1 cellular context compared by ENCODE assay signal in the genomic region with DNA sequence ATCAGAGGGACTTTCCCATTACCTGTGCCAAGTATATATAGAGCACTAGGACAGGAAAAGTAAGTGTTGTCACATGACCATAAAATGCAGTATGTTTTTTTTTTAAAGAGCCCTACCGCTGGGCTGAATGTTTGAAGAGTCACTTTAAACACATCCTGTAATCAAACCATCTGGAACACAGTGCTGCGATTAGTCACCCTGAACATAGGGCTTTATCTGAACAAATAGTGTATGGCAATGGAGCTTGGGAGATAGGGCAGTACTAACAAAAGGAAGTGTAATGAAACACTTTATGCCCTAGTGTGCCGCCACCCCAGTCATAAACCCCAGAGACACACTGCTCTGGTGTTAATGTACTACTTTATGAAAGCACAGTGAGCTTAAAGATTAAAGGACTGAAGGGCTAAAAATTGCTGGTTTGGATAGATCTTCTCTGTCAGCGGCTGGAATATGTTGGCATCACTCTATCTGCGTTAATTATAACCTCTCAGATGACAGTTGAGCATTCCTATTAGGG.
TF ChIP-seq lines count a peak whose summit lies in the region.

No MANE protein-coding gene starts in this region.

TF ChIP-seq in HepG2, 621 proteins besides CTCF, POLR2A, EP300 and RAD21 (continued from another document and continues in another):
- TF ChIP-seq, protein P1, sequence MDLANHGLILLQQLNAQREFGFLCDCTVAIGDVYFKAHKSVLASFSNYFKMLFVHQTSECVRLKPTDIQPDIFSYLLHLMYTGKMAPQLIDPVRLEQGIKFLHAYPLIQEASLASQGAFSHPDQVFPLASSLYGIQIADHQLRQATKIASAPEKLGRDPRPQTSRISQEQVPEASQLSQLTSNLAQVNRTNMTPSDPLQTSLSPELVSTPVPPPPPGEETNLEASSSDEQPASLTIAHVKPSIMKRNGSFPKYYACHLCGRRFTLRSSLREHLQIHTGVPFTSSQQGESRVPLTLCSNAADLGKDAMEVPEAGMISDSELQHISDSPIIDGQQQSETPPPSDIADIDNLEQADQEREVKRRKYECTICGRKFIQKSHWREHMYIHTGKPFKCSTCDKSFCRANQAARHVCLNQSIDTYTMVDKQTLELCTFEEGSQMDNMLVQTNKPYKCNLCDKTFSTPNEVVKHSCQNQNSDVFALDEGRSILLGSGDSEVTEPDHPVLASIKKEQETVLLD (CRISPR knock-in tag; IDR thresholded peaks at IDR 0.05; ENCODE audit: low read depth) = no peak
- no peak for TF ChIP-seq ZNF567 (CRISPR knock-in tag; IDR thresholded peaks at IDR 0.05; ENCODE audit: borderline replicate concordance)
- no peak for TF ChIP-seq MLLT10 (CRISPR knock-in tag; IDR thresholded peaks at IDR 0.05)
- TF ChIP-seq AGO2 (optimal IDR thresholded peaks at IDR 0.05; ENCODE audit: low read depth, low read length) = no peak
- no peak for TF ChIP-seq HNRNPLL (IDR thresholded peaks at IDR 0.05; ENCODE audit: low read depth, low read length, poor library complexity, severe bottlenecking)
- TF ChIP-seq MED13 (CRISPR knock-in tag; IDR thresholded peaks at IDR 0.05) = no peak
- 0 out of 2 replicates have a peak, but pooled peaks have one; percentile 18 for TF ChIP-seq ZKSCAN8 (CRISPR knock-in tag; IDR thresholded peaks at IDR 0.05; ENCODE audit: borderline replicate concordance)
- TF ChIP-seq, protein P2, sequence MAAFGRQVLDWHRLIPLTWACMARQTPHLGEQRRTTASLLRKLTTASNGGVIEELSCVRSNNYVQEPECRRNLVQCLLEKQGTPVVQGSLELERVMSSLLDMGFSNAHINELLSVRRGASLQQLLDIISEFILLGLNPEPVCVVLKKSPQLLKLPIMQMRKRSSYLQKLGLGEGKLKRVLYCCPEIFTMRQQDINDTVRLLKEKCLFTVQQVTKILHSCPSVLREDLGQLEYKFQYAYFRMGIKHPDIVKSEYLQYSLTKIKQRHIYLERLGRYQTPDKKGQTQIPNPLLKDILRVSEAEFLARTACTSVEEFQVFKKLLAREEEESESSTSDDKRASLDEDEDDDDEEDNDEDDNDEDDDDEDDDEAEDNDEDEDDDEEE (CRISPR knock-in tag; IDR thresholded peaks at IDR 0.05) = no peak
- TF ChIP-seq, protein P3, sequence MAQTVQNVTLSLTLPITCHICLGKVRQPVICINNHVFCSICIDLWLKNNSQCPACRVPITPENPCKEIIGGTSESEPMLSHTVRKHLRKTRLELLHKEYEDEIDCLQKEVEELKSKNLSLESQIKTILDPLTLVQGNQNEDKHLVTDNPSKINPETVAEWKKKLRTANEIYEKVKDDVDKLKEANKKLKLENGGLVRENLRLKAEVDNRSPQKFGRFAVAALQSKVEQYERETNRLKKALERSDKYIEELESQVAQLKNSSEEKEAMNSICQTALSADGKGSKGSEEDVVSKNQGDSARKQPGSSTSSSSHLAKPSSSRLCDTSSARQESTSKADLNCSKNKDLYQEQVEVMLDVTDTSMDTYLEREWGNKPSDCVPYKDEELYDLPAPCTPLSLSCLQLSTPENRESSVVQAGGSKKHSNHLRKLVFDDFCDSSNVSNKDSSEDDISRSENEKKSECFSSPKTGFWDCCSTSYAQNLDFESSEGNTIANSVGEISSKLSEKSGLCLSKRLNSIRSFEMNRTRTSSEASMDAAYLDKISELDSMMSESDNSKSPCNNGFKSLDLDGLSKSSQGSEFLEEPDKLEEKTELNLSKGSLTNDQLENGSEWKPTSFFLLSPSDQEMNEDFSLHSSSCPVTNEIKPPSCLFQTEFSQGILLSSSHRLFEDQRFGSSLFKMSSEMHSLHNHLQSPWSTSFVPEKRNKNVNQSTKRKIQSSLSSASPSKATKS (CRISPR knock-in tag; IDR thresholded peaks at IDR 0.05) = no peak
- TF ChIP-seq PHF21A (CRISPR knock-in tag; IDR thresholded peaks at IDR 0.05) = peak; percentile 78
- TF ChIP-seq RBAK (CRISPR knock-in tag; IDR thresholded peaks at IDR 0.05) = no peak
- TF ChIP-seq, protein P4, sequence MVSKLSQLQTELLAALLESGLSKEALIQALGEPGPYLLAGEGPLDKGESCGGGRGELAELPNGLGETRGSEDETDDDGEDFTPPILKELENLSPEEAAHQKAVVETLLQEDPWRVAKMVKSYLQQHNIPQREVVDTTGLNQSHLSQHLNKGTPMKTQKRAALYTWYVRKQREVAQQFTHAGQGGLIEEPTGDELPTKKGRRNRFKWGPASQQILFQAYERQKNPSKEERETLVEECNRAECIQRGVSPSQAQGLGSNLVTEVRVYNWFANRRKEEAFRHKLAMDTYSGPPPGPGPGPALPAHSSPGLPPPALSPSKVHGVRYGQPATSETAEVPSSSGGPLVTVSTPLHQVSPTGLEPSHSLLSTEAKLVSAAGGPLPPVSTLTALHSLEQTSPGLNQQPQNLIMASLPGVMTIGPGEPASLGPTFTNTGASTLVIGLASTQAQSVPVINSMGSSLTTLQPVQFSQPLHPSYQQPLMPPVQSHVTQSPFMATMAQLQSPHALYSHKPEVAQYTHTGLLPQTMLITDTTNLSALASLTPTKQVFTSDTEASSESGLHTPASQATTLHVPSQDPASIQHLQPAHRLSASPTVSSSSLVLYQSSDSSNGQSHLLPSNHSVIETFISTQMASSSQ (IDR thresholded peaks at IDR 0.05; ENCODE audit: low read depth) = peak; percentile 68; the same call in 1 of the 2 replicates
- TF ChIP-seq, protein P4 (CRISPR knock-in tag; IDR thresholded peaks at IDR 0.05; ENCODE audit: borderline replicate concordance) = peak; percentile 61; the same call in 1 of the 2 replicates
- no peak for TF ChIP-seq AKAP8 (CRISPR knock-in tag; IDR thresholded peaks at IDR 0.05)
- TF ChIP-seq, protein P5, sequence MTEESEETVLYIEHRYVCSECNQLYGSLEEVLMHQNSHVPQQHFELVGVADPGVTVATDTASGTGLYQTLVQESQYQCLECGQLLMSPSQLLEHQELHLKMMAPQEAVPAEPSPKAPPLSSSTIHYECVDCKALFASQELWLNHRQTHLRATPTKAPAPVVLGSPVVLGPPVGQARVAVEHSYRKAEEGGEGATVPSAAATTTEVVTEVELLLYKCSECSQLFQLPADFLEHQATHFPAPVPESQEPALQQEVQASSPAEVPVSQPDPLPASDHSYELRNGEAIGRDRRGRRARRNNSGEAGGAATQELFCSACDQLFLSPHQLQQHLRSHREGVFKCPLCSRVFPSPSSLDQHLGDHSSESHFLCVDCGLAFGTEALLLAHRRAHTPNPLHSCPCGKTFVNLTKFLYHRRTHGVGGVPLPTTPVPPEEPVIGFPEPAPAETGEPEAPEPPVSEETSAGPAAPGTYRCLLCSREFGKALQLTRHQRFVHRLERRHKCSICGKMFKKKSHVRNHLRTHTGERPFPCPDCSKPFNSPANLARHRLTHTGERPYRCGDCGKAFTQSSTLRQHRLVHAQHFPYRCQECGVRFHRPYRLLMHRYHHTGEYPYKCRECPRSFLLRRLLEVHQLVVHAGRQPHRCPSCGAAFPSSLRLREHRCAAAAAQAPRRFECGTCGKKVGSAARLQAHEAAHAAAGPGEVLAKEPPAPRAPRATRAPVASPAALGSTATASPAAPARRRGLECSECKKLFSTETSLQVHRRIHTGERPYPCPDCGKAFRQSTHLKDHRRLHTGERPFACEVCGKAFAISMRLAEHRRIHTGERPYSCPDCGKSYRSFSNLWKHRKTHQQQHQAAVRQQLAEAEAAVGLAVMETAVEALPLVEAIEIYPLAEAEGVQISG (CRISPR knock-in tag; IDR thresholded peaks at IDR 0.05) = no peak
- TF ChIP-seq, protein P6, sequence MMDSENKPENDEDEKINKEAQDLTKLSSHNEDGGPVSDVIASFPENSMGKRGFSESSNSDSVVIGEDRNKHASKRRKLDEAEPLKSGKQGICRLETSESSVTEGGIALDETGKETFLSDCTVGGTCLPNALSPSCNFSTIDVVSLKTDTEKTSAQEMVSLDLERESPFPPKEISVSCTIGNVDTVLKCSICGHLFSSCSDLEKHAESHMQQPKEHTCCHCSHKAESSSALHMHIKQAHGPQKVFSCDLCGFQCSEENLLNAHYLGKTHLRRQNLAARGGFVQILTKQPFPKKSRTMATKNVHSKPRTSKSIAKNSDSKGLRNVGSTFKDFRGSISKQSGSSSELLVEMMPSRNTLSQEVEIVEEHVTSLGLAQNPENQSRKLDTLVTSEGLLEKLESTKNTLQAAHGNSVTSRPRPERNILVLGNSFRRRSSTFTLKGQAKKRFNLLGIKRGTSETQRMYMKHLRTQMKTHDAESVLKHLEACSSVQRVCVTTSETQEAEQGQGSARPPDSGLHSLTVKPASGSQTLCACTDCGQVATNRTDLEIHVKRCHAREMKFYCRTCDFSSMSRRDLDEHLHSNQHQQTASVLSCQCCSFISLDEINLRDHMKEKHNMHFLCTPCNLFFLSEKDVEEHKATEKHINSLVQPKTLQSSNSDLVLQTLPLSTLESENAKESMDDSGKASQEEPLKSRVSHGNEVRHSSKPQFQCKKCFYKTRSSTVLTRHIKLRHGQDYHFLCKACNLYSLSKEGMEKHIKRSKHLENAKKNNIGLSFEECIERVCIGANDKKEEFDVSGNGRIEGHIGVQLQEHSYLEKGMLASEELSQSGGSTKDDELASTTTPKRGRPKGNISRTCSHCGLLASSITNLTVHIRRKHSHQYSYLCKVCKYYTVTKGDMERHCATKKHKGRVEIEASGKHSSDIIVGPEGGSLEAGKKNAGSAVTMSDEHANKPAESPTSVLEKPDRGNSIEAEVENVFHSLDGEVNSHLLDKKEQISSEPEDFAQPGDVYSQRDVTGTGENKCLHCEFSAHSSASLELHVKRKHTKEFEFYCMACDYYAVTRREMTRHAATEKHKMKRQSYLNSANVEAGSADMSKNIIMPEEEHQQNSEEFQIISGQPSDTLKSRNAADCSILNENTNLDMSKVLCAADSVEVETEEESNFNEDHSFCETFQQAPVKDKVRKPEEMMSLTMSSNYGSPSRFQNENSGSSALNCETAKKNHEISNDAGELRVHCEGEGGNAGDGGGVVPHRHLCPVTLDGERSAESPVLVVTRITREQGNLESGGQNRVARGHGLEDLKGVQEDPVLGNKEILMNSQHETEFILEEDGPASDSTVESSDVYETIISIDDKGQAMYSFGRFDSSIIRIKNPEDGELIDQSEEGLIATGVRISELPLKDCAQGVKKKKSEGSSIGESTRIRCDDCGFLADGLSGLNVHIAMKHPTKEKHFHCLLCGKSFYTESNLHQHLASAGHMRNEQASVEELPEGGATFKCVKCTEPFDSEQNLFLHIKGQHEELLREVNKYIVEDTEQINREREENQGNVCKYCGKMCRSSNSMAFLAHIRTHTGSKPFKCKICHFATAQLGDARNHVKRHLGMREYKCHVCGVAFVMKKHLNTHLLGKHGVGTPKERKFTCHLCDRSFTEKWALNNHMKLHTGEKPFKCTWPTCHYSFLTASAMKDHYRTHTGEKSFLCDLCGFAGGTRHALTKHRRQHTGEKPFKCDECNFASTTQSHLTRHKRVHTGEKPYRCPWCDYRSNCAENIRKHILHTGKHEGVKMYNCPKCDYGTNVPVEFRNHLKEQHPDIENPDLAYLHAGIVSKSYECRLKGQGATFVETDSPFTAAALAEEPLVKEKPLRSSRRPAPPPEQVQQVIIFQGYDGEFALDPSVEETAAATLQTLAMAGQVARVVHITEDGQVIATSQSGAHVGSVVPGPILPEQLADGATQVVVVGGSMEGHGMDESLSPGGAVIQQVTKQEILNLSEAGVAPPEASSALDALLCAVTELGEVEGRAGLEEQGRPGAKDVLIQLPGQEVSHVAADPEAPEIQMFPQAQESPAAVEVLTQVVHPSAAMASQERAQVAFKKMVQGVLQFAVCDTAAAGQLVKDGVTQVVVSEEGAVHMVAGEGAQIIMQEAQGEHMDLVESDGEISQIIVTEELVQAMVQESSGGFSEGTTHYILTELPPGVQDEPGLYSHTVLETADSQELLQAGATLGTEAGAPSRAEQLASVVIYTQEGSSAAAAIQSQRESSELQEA (CRISPR knock-in tag; IDR thresholded peaks at IDR 0.05; ENCODE audit: not compliant biosample characterization) = no peak
- TF ChIP-seq YEATS4 (CRISPR knock-in tag; IDR thresholded peaks at IDR 0.05; ENCODE audit: borderline replicate concordance) = no peak
- no peak for TF ChIP-seq NFE2 (CRISPR knock-in tag; IDR thresholded peaks at IDR 0.05)
- peak; percentile 72 for TF ChIP-seq FOXA3 (CRISPR knock-in tag; IDR thresholded peaks at IDR 0.05)
- no peak for TF ChIP-seq ZNF235 (CRISPR knock-in tag; IDR thresholded peaks at IDR 0.05; ENCODE audit: borderline replicate concordance)
- TF ChIP-seq RAD51 (IDR thresholded peaks at IDR 0.05; ENCODE audit: borderline replicate concordance) = peak; percentile 50; the same call in 1 of the 2 replicates
- no peak for TF ChIP-seq ZSCAN22 (CRISPR knock-in tag; IDR thresholded peaks at IDR 0.05)
- TF ChIP-seq, protein P7, sequence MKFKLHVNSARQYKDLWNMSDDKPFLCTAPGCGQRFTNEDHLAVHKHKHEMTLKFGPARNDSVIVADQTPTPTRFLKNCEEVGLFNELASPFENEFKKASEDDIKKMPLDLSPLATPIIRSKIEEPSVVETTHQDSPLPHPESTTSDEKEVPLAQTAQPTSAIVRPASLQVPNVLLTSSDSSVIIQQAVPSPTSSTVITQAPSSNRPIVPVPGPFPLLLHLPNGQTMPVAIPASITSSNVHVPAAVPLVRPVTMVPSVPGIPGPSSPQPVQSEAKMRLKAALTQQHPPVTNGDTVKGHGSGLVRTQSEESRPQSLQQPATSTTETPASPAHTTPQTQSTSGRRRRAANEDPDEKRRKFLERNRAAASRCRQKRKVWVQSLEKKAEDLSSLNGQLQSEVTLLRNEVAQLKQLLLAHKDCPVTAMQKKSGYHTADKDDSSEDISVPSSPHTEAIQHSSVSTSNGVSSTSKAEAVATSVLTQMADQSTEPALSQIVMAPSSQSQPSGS (CRISPR knock-in tag; IDR thresholded peaks at IDR 0.05) = no peak
- TF ChIP-seq REL (CRISPR knock-in tag; conservative IDR thresholded peaks at IDR 0.05) = no peak
- TF ChIP-seq PAWR (CRISPR knock-in tag; IDR thresholded peaks at IDR 0.05; ENCODE audit: borderline replicate concordance) = no peak
- TF ChIP-seq ARID2 (CRISPR knock-in tag; IDR thresholded peaks at IDR 0.05; ENCODE audit: borderline replicate concordance) = no peak
- TF ChIP-seq ZNF746 (CRISPR knock-in tag; IDR thresholded peaks at IDR 0.05) = no peak
- TF ChIP-seq GATAD2A (CRISPR knock-in tag; IDR thresholded peaks at IDR 0.05) = peak; percentile 75
- no peak for TF ChIP-seq TOPORS (CRISPR knock-in tag; IDR thresholded peaks at IDR 0.05)
- TF ChIP-seq ZNF12 (CRISPR knock-in tag; IDR thresholded peaks at IDR 0.05) = no peak
